Comparison of ENCODE assay signal across 1 cellular context in genomic region chr3:106299300-106300098, GRCh38.
TF ChIP-seq lines count a peak whose summit lies in the region.

No MANE protein-coding gene starts in this region.

TF ChIP-seq in GM12878, 131 proteins besides CTCF, POLR2A, EP300 and RAD21 (continued from another document):
- TF ChIP-seq RELB (IDR thresholded peaks at IDR 0.05; ENCODE audit: low read depth) (peak; percentile 56; the same call in 1 of the 2 replicates), TCF3 (IDR thresholded peaks at IDR 0.05; ENCODE audit: borderline replicate concordance, insufficient read depth, low read depth, low read length) (peak; percentile 85; the same call in 1 of the 2 replicates), HCFC1 (IDR thresholded peaks at IDR 0.05; ENCODE audit: low read length) (no peak), TAF1 (IDR thresholded peaks at IDR 0.05; ENCODE audit: borderline replicate concordance, low read depth, low read length) (no peak), ESRRA (IDR thresholded peaks at IDR 0.05; ENCODE audit: low read length) (peak; percentile 56; the same call in 1 of the 2 replicates), CHD4 (IDR thresholded peaks at IDR 0.05) (no peak), ZZZ3 (IDR thresholded peaks at IDR 0.05; ENCODE audit: control insufficient read depth, insufficient read length, low read depth) (no peak), RELA (IDR thresholded peaks at IDR 0.05; ENCODE audit: borderline replicate concordance, partially characterized antibody) (no peak), ETV6 (conservative IDR thresholded peaks at IDR 0.05 in 1 of 2, IDR thresholded peaks at IDR 0.05 in 1 of 2; ENCODE audit: borderline replicate concordance in 1 of 2, low read depth in 1 of 2) (peak in 1 of 2 experiments; percentile 93; a peak in 2 of 4 replicates)
